8 cellular contexts compared by ENCODE assay signal in the genomic region with DNA sequence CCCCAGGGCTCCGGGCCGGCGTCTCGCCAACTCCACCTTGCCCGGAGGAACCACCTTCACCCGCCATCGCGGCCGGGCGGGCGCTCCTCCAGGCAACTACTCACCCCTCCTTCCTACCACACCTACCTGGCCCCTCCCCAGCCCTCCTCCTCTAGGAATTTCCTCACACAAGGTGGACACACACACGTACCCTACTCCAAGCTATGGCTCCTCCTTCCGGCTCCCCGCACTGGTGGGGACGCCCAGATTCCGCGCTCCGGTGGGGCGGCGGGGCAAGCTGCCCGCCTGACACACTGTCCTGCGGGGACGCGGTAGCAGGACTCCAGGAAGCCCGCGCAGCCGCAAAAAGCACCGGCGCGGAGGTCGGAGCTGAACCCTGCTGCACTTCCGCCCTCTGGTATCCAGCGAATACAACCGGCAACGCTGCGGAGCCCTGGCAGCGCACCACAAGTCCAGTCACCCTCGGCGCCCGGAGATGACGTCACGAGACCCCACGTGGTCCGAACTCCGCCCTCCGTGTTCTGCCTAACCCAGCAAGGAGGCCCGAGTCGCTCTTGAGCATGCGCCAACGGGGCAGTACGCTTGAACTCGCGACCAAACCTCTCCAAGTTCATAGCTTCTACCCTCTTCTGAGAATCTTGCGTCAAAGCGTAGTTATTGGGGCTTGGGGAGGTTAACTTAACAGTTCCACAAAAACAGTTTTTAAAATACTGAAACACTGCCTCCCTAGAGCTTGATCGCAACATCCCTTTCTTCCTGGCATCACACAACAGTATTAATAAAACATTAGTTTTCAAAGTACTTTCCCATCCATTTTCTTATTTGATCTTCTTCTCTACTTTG. TPM values are rescaled to one million over a fixed set of nuclear protein-coding genes. Genes with fewer than 3 reads are reported as not detected.
A peak's percentile ranks its signal among the peaks of the same experiment; 100 is the strongest.
DNase-seq lines count a peak whose midpoint lies in the region; ATAC-seq, FAIRE-seq and TF ChIP-seq lines count a peak whose summit lies in the region.

A gene (minus strand): TSS at position 425 of the 843 bp plus-strand sequence. CDS start 9,552 bp downstream, outside the sequence.

- peak; percentile 99 for DNase-seq in DMS 273 (lab: John Stamatoyannopoulos, UW; ENCODE audit: unreplicated experiment)
- peak; percentile 99 for DNase-seq in IMR-90
- DNase-seq in OCI-M1 (lab: John Stamatoyannopoulos, UW), result peak; percentile 100
- DNase-seq in activated T-cell treated with anti-CD3 and anti-CD28 coated beads for 24 hours (ENCODE audit: low read depth), result peak; percentile 100
- DNase-seq in endothelial cell of umbilical vein (ENCODE audit: low read depth, low spot score), result peak; percentile 99
- DNase-seq in midbrain (lab: John Stamatoyannopoulos, UW), result peak; percentile 98
- peak; percentile 99 to 100 for DNase-seq in stimulated activated CD8-positive, alpha-beta memory T cell treated with anti-CD3 and anti-CD28 coated beads, Interleukin-2, amount 100 ng/mL, for 1 hour (ENCODE audit: low read depth in 2 of 2)

- peak within 1 kb of the TSS; percentile 66 for H3K4ac ChIP-seq in IMR-90 (ENCODE audit: low read depth, low read length)

- no peaks in the 10 kb centered on the region for H4K20me1 ChIP-seq in IMR-90 (ENCODE audit: insufficient read depth, low read length)
- H4K20me1 ChIP-seq in endothelial cell of umbilical vein (replicated peaks; ENCODE audit: control insufficient read depth, extremely low read depth, insufficient read depth, low read length), result no peaks in the 10 kb centered on the region

- H3K27me3 ChIP-seq in IMR-90 (ENCODE audit: control insufficient read depth, insufficient read depth, low read length), result peaks cover 16% of the 10 kb centered on the region
- H3K27me3 ChIP-seq in endothelial cell of umbilical vein (ENCODE audit: control insufficient read depth in 2 of 2, insufficient read depth in 2 of 2, low read length in 2 of 2), result peaks cover 2 to 13% of the 10 kb centered on the region in 2 experiments

- H2BK120ac ChIP-seq in IMR-90 (ENCODE audit: low read depth, low read length), result peak within 1 kb of the TSS; percentile 27; the same call in 1 of the 2 replicates

- H3K4me2 ChIP-seq in IMR-90 (ENCODE audit: low read depth, low read length) (peak within 1 kb of the TSS; percentile 95), endothelial cell of umbilical vein (ENCODE audit: insufficient read depth, low read length) (peak within 1 kb of the TSS; percentile 86)

- 0 out of 2 replicates have a peak, but pooled peaks cover 4% of the 10 kb centered on the region for H3K9me1 ChIP-seq in IMR-90 (ENCODE audit: insufficient read depth, low read length)
- no peaks in the 10 kb centered on the region for H3K9me1 ChIP-seq in endothelial cell of umbilical vein (replicated peaks; ENCODE audit: control insufficient read depth, extremely low read depth, insufficient read depth, low read length)

- TF ChIP-seq CTCF in IMR-90 (conservative IDR thresholded peaks at IDR 0.05; ENCODE audit: low read depth, low read length) (no peak), endothelial cell of umbilical vein (IDR thresholded peaks at IDR 0.05; ENCODE audit: extremely low read depth in 1 of 2, insufficient read depth in 1 of 2, low read depth in 1 of 2, low read length in 2 of 2) (no peak)

- WGBS in IMR-90 (ENCODE audit: extremely low coverage in 2 of 2, insufficient read length in 1 of 2), 2 experiments, result 3% methylated on average over 20 of the region's 56 CpGs; no CpG with 5 or more reads in 1 of the 2 experiments

- TF ChIP-seq RAD21 in IMR-90 (IDR thresholded peaks at IDR 0.05; ENCODE audit: low read length), result no peak; the same call in 1 of the 2 replicates

- TF ChIP-seq POLR2A in IMR-90 (IDR thresholded peaks at IDR 0.05; ENCODE audit: low read depth, low read length), result peak; percentile 72; the same call in 1 of the 2 replicates
- peak; percentile 79 for TF ChIP-seq POLR2A in endothelial cell of umbilical vein (IDR thresholded peaks at IDR 0.05; ENCODE audit: low read depth, low read length)

- in situ Hi-C loops in IMR-90 (cut with MboI; ENCODE audit: low sequenced_read_pairs), result loop anchor here (25.0 kb wide), 1 partner anchor 662 kb away; no protein-coding TSS in a partner anchor

- POLR2A ChIA-PET in IMR-90 (lab: Charles Lee; ENCODE audit: unreplicated experiment) (interaction anchor here (0.6 to 0.9 kb wide), 2 partner anchors 10 to 14 kb away, joined by 3 read pairs; no protein-coding TSS in a partner anchor), endothelial cell of umbilical vein (lab: Charles Lee) (interaction anchor here (1.0 to 1.2 kb wide), 2 partner anchors 14 to 187 kb away, joined by 3 to 4 read pairs; no protein-coding TSS in a partner anchor)

- peak within 1 kb of the TSS; percentile 69 for H3K14ac ChIP-seq in IMR-90 (replicated peaks; ENCODE audit: low read depth, low read length)

- peak; percentile 99 for FAIRE-seq in endothelial cell of umbilical vein (lab: Jason Lieb, UNC)

- H3K4me3 ChIP-seq in IMR-90 (ENCODE audit: insufficient read depth, low read depth, low read length) (peak within 1 kb of the TSS; percentile 72), endothelial cell of umbilical vein (replicated peaks in 1 of 3; ENCODE audit: insufficient read depth in 1 of 3, low read depth in 1 of 3, low read length in 3 of 3) (peak within 1 kb of the TSS; percentile 81 to 93 (median 84))

- peak within 1 kb of the TSS; percentile 95 to 99 for H4K8ac ChIP-seq in IMR-90 (ENCODE audit: low read depth in 2 of 2, low read length in 2 of 2)

- H4K5ac ChIP-seq in IMR-90 (ENCODE audit: low read depth, low read length), result peak within 1 kb of the TSS; percentile 84

- H2AK9ac ChIP-seq in IMR-90 (replicated peaks; ENCODE audit: low read depth, low read length, poor library complexity), result peak within 1 kb of the TSS; percentile 91

- H2AFZ ChIP-seq in IMR-90 (replicated peaks; ENCODE audit: low read length, poor library complexity), result peak within 1 kb of the TSS; percentile 98
- H2AFZ ChIP-seq in endothelial cell of umbilical vein (ENCODE audit: low read depth, low read length), result peak within 1 kb of the TSS; percentile 92

- dilution Hi-C loops in IMR-90 (cut with HindIII; ENCODE audit: low sequenced_read_pairs, unreplicated experiment), result no loop called here
- dilution Hi-C loops in endothelial cell of umbilical vein (cut with MboI; ENCODE audit: extremely low pct_ligation_motif_present, low sequenced_read_pairs), result no loop called here

- H3K56ac ChIP-seq in IMR-90 (ENCODE audit: extremely low read depth, insufficient read depth, low read length), result peak within 1 kb of the TSS; percentile 59; the same call in 1 of the 2 replicates

- BruUV-seq in IMR-90 (replicated peaks; lab: Mats Ljungman, UMichigan) (no TSS peak), endothelial cell of umbilical vein (replicated peaks; lab: Mats Ljungman, UMichigan) (TSS peak; percentile 100)

- H3K4me1 ChIP-seq in IMR-90 (ENCODE audit: control insufficient read depth, insufficient read depth, low read length) (no peaks in the 10 kb centered on the region), endothelial cell of umbilical vein (ENCODE audit: control insufficient read depth, extremely low read depth, insufficient read depth, low read length) (peaks cover 6% of the 10 kb centered on the region)

- H2BK5ac ChIP-seq in IMR-90 (ENCODE audit: low read depth, low read length, poor library complexity, severe bottlenecking), result peak within 1 kb of the TSS; percentile 75

- H3K36me3 ChIP-seq in IMR-90 (ENCODE audit: control insufficient read depth, insufficient read depth, low read length), result no peaks in the 10 kb centered on the region
- no peaks in the 10 kb centered on the region for H3K36me3 ChIP-seq in endothelial cell of umbilical vein (ENCODE audit: control insufficient read depth in 2 of 2, extremely low read depth in 1 of 2, insufficient read depth in 2 of 2, low read length in 2 of 2)

- peaks cover 46% of the 10 kb centered on the region for H3K79me2 ChIP-seq in endothelial cell of umbilical vein (ENCODE audit: control insufficient read depth, insufficient read depth, low read length)

- intact Hi-C loops in IMR-90 (cut with micrococcal nuclease) (no loop called here), endothelial cell of umbilical vein (cut with micrococcal nuclease) (loop anchor here (1.0 to 2.0 kb wide), 2 partner anchors 15 to 221 kb away; no protein-coding TSS in a partner anchor)

- CTCF ChIA-PET in IMR-90 (lab: Yijun Ruan, JAX) (interaction anchor here (1.0 to 1.1 kb wide), 3 partner anchors 14 to 672 kb away, joined by 3 to 4 read pairs (median 3); no protein-coding TSS in a partner anchor), endothelial cell of umbilical vein (lab: Charles Lee) (interaction anchor here (0.8 to 5.3 kb wide), 8 partner anchors 10 to 894 kb away, joined by 3 to 31 read pairs (median 5); no protein-coding TSS in a partner anchor)

- peak within 1 kb of the TSS; percentile 14; the same call in 1 of the 2 replicates for H3K23ac ChIP-seq in IMR-90 (ENCODE audit: low read depth, low read length)

- H3K9ac ChIP-seq in IMR-90 (ENCODE audit: low read depth, low read length), result peak within 1 kb of the TSS; percentile 80
- H3K9ac ChIP-seq in endothelial cell of umbilical vein (replicated peaks; ENCODE audit: extremely low read depth, insufficient read depth, low read length), result peak within 1 kb of the TSS; percentile 88

- no peaks in the 10 kb centered on the region for H3K9me3 ChIP-seq in IMR-90 (ENCODE audit: control insufficient read depth, insufficient read depth, low read length)
- H3K9me3 ChIP-seq in endothelial cell of umbilical vein (replicated peaks; ENCODE audit: control insufficient read depth, insufficient read depth, low read length), result no peaks in the 10 kb centered on the region

- ATAC-seq in GM21528 (IDR thresholded peaks at IDR 0.05; ENCODE audit: low FRiP score, unreplicated experiment) (peak; percentile 94), IMR-90 (ENCODE audit: low read depth) (peak; percentile 96)

- peak within 1 kb of the TSS; percentile 4; the same call in 1 of the 3 replicates for H2BK15ac ChIP-seq in IMR-90 (ENCODE audit: low read depth, low read length)

- H3K79me1 ChIP-seq in IMR-90 (ENCODE audit: low read depth in 1 of 2, low read length in 2 of 2), result peaks cover 13 to 30% of the 10 kb centered on the region in 2 experiments

- peak within 1 kb of the TSS; percentile 52 for H3K18ac ChIP-seq in IMR-90 (ENCODE audit: low read depth, low read length)

- no peak within 1 kb of the TSS; the same call in 1 of the 2 replicates for H2AK5ac ChIP-seq in IMR-90 (ENCODE audit: low read depth, low read length)

- H4K91ac ChIP-seq in IMR-90 (ENCODE audit: insufficient read depth, low read depth, low read length), result peak within 1 kb of the TSS; percentile 70

- 0 out of 2 replicates have a peak within 1 kb of the TSS, but pooled peaks have one; percentile 16 for H2BK20ac ChIP-seq in IMR-90 (ENCODE audit: low read depth, low read length)

- H3K27ac ChIP-seq in IMR-90 (ENCODE audit: insufficient read depth, low read length), result peak within 1 kb of the TSS; percentile 69
- H3K27ac ChIP-seq in endothelial cell of umbilical vein (ENCODE audit: insufficient read depth, low read depth, low read length), result peak within 1 kb of the TSS; percentile 77

RNA-seq across cellular contexts. Expression of the gene that starts here (rescaled TPM):
- 28.0 and 44.7 TPM in 2 replicates for total RNA-seq in IMR-90 (2012; rRNA removed)
- polyA plus RNA-seq in IMR-90 (2012; rRNA removed), result 11.8 and 13.5 TPM in 2 replicates
- 4.6 and 5.3 TPM in 2 replicates for polyA plus RNA-seq in IMR-90 (2012; cell fraction: cytosol; rRNA removed)
- polyA plus RNA-seq in IMR-90 (2012; cell fraction: nucleus; rRNA removed; ENCODE audit: low replicate concordance), result 1.8 and 9.8 TPM in 2 replicates
- 32.8 and 35.9 TPM in 2 replicates for total RNA-seq in endothelial cell of umbilical vein
- polyA plus RNA-seq in endothelial cell of umbilical vein, result 10.0 and 14.1 TPM in 2 replicates
- 18.2 and 20.5 TPM in 2 replicates for polyA plus RNA-seq in endothelial cell of umbilical vein (2011; cell fraction: cytosol; rRNA removed)
- 19.4 and 23.9 TPM in 2 replicates for polyA plus RNA-seq in endothelial cell of umbilical vein (2011; cell fraction: nucleus; rRNA removed)
- polyA plus RNA-seq in endothelial cell of umbilical vein (2012), result 26.7 and 32.4 TPM in 2 replicates
- 11.2 and 19.2 TPM in 2 replicates for polyA minus RNA-seq in endothelial cell of umbilical vein
- polyA minus RNA-seq in endothelial cell of umbilical vein (2011; cell fraction: cytosol; rRNA and poly(A)+ RNA removed), result 9.8 TPM
- 38.9 and 49.1 TPM in 2 replicates for polyA minus RNA-seq in endothelial cell of umbilical vein (2011; cell fraction: nucleus; rRNA and poly(A)+ RNA removed)

Comparison
In these comparisons a context has a peak if more than half of its experiments do, and no peak if none do; other contexts are left out.
1. Peak in every context shown above with its lines: DNase-seq, ATAC-seq, H3K4me3 ChIP-seq and H3K27ac ChIP-seq.